8 cellular contexts compared by ENCODE assay signal in genomic region chr5:14810282-14810681, GRCh38.
DNase-seq lines count a peak whose midpoint lies in the region; ATAC-seq and TF ChIP-seq lines count a peak whose summit lies in the region.

No MANE protein-coding gene starts in this region.

- H3K27me3 ChIP-seq in DND-41 (ENCODE audit: insufficient read depth, low read length, poor library complexity) (no peaks in the 10 kb centered on the region), OCI-LY3 (ENCODE audit: low read depth, low read length) (no peaks in the 10 kb centered on the region), colonic mucosa (no peaks in the 10 kb centered on the region), prostate gland (replicated peaks; ENCODE audit: insufficient read depth) (no peaks in the 10 kb centered on the region)

- WGBS in prostate gland = 96% methylated on average over 6 of the region's 6 CpGs

- H3K9ac ChIP-seq in DND-41 (ENCODE audit: low read depth, low read length) (peak overlapping the region; percentile 45), OCI-LY3 (ENCODE audit: low read length) (peak overlapping the region; percentile 46; the same call in 1 of the 2 replicates), colonic mucosa (ENCODE audit: low read depth in 2 of 2, low read length in 2 of 2) (no peak overlapping the region)

- H3K4me2 ChIP-seq in DND-41 (ENCODE audit: insufficient read depth, low read length) = peak overlapping the region; percentile 67
- peak overlapping the region; percentile 99 for H3K4me2 ChIP-seq in OCI-LY3 (ENCODE audit: low read length)

- ATAC-seq in DND-41 (ENCODE audit: insufficient read depth, low read depth) (no peak), GM19035 (IDR thresholded peaks at IDR 0.05; ENCODE audit: unreplicated experiment) (no peak)

- peak overlapping the region; percentile 80 for H3K27ac ChIP-seq in DND-41 (ENCODE audit: low read length)
- H3K27ac ChIP-seq in OCI-LY3 (ENCODE audit: low read length) = peak overlapping the region; percentile 48; the same call in 1 of the 2 replicates
- peak overlapping the region; percentile 23 for H3K27ac ChIP-seq in colonic mucosa
- H3K27ac ChIP-seq in prostate gland = peak overlapping the region; percentile 14 to 49

- no peak for DNase-seq in DND-41
- DNase-seq in colonic mucosa = no peak
- DNase-seq in prostate gland (ENCODE audit: low spot score) = no peak
- no peak for DNase-seq in stimulated activated CD4-positive, alpha-beta T cell treated with anti-CD3 and anti-CD28 coated beads, Interleukin-1b, Interleukin-23, amount 100 ng/mL, for 48 hours
- DNase-seq in hypothalamus (lab: John Stamatoyannopoulos, UW) = no peak
- DNase-seq in activated effector memory CD4-positive, alpha-beta T cell treated with Interleukin-2 at 50 U/mL for 16 hours = no peak

- no peak for TF ChIP-seq POLR2A in prostate gland (IDR thresholded peaks at IDR 0.05)

- H3K4me1 ChIP-seq in DND-41 (ENCODE audit: insufficient read depth, low read length) (peaks cover 50% of the 10 kb centered on the region), OCI-LY3 (ENCODE audit: low read length) (peaks cover 35% of the 10 kb centered on the region), colonic mucosa (no peaks in the 10 kb centered on the region), prostate gland (replicated peaks) (peaks cover 3% of the 10 kb centered on the region)

- peak overlapping the region in 1 of 2 experiments; percentile 47; a peak in 2 of 4 replicates for H3K4me3 ChIP-seq in DND-41 (ENCODE audit: low read depth in 1 of 2, low read length in 2 of 2)
- peak overlapping the region; percentile 75 for H3K4me3 ChIP-seq in OCI-LY3 (ENCODE audit: low read length)
- no peak overlapping the region for H3K4me3 ChIP-seq in colonic mucosa
- H3K4me3 ChIP-seq in prostate gland = no peak overlapping the region

- peaks cover 9% of the 10 kb centered on the region for H3K36me3 ChIP-seq in DND-41 (ENCODE audit: insufficient read depth, low read length)
- no peaks in the 10 kb centered on the region for H3K36me3 ChIP-seq in OCI-LY3 (replicated peaks; ENCODE audit: low read depth, low read length)
- H3K36me3 ChIP-seq in colonic mucosa = no peaks in the 10 kb centered on the region
- H3K36me3 ChIP-seq in prostate gland = no peaks in the 10 kb centered on the region

- H2AFZ ChIP-seq in DND-41 (ENCODE audit: low read depth, low read length) (no peak overlapping the region), OCI-LY3 (ENCODE audit: low read depth, low read length) (no peak overlapping the region)

- H3K79me2 ChIP-seq in DND-41 (ENCODE audit: insufficient read depth, low read length) = peaks cover 41% of the 10 kb centered on the region
- H3K79me2 ChIP-seq in OCI-LY3 (ENCODE audit: low read length) = no peaks in the 10 kb centered on the region

- TF ChIP-seq CTCF in DND-41 (IDR thresholded peaks at IDR 0.05; ENCODE audit: borderline replicate concordance, extremely low read depth, low read length, poor library complexity, severe bottlenecking) (no peak), OCI-LY3 (IDR thresholded peaks at IDR 0.05; ENCODE audit: low read depth, low read length) (no peak), colonic mucosa (IDR thresholded peaks at IDR 0.05) (no peak), prostate gland (IDR thresholded peaks at IDR 0.05) (no peak)

- peaks cover 12% of the 10 kb centered on the region; the same call in 1 of the 2 replicates for H4K20me1 ChIP-seq in DND-41 (ENCODE audit: insufficient read depth, low read length)
- peaks cover 9% of the 10 kb centered on the region for H4K20me1 ChIP-seq in OCI-LY3 (ENCODE audit: insufficient read depth, low read length)

- H3K9me3 ChIP-seq in DND-41 (ENCODE audit: insufficient read depth, low read length, severe bottlenecking) = no peaks in the 10 kb centered on the region
- H3K9me3 ChIP-seq in OCI-LY3 (ENCODE audit: insufficient read depth, low read length) = no peaks in the 10 kb centered on the region
- H3K9me3 ChIP-seq in colonic mucosa = no peaks in the 10 kb centered on the region
- H3K9me3 ChIP-seq in prostate gland = no peaks in the 10 kb centered on the region

- intact Hi-C loops in colonic mucosa (cut with DNase I) (no loop called here), prostate gland (cut with DNase I) (no loop called here)

Comparison
In these comparisons a context has a peak if more than half of its experiments do, and no peak if none do; other contexts are left out.
1. H3K27ac ChIP-seq: peak in every context shown above with its lines; median percentile 80 in DND-41; 48 in OCI-LY3; 32 in prostate gland; 23 in colonic mucosa.
2. H3K9ac ChIP-seq: peak in DND-41 (single experiment) and OCI-LY3 (single experiment); none in colonic mucosa (0 of 2).